ENCODE assay signal across 34 cellular contexts in the genomic region with DNA sequence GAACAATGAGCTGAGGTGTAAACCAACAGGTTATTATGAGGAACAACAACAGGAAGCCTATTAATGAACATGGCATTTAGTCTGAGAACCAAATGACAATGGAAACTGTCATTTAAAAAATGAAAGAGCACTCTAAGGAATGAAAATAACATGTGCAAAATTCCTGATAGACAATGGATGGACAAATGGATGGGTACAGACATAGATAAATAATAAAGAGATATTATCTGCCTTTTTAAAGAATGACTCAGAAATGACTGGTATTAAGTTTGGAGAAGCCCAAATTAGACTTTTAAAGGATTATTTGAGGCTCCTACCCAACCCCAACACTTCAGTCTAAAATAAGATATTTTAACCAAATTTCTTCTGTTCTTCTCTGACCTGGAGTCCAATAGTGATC.
"Had no signal": no experiment of that assay in that cellular context is flagged by ENCODE, and none has a peak within 500 bp of the region (broad histone marks: within the 10 kb centered on the region; RNA-seq: fewer than 3 reads in every experiment).

No MANE protein-coding gene starts in this region.

- H3K4me3 ChIP-seq: MG63 had no signal

- H3K9ac ChIP-seq: KMS-11 had no signal

- DNase-seq: Karpas-422, Kasumi-1, KG1, MG63, MM.1S, MV-4-11, NCI-H1048, NCI-H1092, NCI-H1092 treated with DMSO at 0.1 percent for 48 hours, NCI-H1105, NCI-H1105 treated with DMSO at 0.1 percent for 48 hours, NCI-H1417, NCI-H1417 treated with DMSO at 0.1 percent for 48 hours, NCI-H1436, NCI-H1436 treated with DMSO at 0.1 percent for 48 hours, NCI-H146, NCI-H1694, NCI-H1694 treated with DMSO at 0.1 percent for 48 hours, NCI-H187, NCI-H187 treated with DMSO at 0.1 percent for 48 hours, NCI-H1930, NCI-H2029, NCI-H2029 treated with DMSO at 0.1 percent for 48 hours, NCI-H2081, NCI-H2081 treated with DMSO at 0.1 percent for 48 hours, NCI-H2107, NCI-H2171, NCI-H2171 treated with DMSO at 0.1 percent for 48 hours, NCI-H2227 treated with DMSO at 0.1 percent for 48 hours, NCI-H226, NCI-H345, NCI-H446, NCI-H446 treated with DMSO at 0.1 percent for 48 hours had no signal

- H3K36me3 ChIP-seq: MG63 had no signal

- H3K27ac ChIP-seq: KMS-11 had no signal

- H3K9me3 ChIP-seq: MG63 had no signal

- H3K4me2 ChIP-seq: KMS-11 had no signal

- H3K27me3 ChIP-seq: MG63 had no signal
